1 cellular context compared by ENCODE assay signal in the genomic region with DNA sequence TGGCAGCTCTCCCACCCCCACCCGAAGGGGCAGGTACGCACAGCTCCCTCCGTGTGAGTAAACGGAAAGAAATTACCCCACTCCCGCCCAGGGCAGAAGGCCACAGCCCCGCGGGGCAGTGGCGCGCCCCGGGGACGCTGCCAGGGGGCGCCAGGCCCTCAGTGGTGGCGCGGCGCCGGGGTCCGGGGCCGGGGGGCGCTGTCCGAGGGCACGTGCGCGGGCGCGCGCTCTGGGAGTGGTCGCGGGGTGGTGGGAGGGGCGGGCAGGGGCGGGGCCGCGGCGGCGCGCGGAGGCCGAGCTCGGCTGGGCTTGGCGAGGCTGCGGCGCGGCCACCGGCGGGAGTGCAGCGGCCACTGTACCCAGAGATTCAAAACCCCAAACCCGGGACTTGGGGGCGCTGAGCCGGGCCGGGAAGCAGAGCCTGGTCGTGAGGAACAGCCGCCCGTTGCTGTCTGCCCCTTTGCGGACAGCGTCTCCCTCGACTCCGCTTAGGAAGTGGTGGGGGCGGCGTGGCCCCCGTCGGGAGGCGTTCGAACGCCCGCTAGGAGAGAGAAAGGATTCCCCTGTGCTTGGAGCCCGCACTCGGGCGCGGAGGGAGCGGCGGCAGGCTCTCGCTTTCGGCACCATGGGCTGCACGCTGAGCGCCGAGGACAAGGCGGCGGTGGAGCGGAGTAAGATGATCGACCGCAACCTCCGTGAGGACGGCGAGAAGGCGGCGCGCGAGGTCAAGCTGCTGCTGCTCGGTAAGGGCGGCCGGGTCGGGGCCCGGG.
TF ChIP-seq lines count a peak whose summit lies in the region.

Gene GNAI1 (plus strand): TSS at position 296 of the 770 bp plus-strand sequence. CDS start 330 bp downstream, at position 626.

TF ChIP-seq in GM23338, 12 proteins besides CTCF, POLR2A, EP300 and RAD21 (continued from another document):
- TF ChIP-seq, protein P1, sequence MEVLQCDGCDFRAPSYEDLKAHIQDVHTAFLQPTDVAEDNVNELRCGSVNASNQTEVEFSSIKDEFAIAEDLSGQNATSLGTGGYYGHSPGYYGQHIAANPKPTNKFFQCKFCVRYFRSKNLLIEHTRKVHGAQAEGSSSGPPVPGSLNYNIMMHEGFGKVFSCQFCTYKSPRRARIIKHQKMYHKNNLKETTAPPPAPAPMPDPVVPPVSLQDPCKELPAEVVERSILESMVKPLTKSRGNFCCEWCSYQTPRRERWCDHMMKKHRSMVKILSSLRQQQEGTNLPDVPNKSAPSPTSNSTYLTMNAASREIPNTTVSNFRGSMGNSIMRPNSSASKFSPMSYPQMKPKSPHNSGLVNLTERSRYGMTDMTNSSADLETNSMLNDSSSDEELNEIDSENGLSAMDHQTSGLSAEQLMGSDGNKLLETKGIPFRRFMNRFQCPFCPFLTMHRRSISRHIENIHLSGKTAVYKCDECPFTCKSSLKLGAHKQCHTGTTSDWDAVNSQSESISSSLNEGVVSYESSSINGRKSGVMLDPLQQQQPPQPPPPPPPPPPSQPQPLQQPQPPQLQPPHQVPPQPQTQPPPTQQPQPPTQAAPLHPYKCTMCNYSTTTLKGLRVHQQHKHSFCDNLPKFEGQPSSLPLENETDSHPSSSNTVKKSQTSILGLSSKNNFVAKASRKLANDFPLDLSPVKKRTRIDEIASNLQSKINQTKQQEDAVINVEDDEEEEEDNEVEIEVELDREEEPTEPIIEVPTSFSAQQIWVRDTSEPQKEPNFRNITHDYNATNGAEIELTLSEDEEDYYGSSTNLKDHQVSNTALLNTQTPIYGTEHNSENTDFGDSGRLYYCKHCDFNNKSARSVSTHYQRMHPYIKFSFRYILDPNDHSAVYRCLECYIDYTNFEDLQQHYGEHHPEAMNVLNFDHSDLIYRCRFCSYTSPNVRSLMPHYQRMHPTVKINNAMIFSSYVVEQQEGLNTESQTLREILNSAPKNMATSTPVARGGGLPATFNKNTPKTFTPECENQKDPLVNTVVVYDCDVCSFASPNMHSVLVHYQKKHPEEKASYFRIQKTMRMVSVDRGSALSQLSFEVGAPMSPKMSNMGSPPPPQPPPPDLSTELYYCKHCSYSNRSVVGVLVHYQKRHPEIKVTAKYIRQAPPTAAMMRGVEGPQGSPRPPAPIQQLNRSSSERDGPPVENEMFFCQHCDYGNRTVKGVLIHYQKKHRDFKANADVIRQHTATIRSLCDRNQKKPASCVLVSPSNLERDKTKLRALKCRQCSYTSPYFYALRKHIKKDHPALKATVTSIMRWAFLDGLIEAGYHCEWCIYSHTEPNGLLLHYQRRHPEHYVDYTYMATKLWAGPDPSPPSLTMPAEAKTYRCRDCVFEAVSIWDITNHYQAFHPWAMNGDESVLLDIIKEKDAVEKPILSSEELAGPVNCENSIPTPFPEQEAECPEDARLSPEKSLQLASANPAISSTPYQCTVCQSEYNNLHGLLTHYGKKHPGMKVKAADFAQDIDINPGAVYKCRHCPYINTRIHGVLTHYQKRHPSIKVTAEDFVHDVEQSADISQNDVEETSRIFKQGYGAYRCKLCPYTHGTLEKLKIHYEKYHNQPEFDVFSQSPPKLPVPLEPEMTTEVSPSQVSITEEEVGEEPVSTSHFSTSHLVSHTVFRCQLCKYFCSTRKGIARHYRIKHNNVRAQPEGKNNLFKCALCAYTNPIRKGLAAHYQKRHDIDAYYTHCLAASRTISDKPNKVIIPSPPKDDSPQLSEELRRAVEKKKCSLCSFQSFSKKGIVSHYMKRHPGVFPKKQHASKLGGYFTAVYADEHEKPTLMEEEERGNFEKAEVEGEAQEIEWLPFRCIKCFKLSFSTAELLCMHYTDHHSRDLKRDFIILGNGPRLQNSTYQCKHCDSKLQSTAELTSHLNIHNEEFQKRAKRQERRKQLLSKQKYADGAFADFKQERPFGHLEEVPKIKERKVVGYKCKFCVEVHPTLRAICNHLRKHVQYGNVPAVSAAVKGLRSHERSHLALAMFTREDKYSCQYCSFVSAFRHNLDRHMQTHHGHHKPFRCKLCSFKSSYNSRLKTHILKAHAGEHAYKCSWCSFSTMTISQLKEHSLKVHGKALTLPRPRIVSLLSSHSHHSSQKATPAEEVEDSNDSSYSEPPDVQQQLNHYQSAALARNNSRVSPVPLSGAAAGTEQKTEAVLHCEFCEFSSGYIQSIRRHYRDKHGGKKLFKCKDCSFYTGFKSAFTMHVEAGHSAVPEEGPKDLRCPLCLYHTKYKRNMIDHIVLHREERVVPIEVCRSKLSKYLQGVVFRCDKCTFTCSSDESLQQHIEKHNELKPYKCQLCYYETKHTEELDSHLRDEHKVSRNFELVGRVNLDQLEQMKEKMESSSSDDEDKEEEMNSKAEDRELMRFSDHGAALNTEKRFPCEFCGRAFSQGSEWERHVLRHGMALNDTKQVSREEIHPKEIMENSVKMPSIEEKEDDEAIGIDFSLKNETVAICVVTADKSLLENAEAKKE (CRISPR knock-in tag; IDR thresholded peaks at IDR 0.05): no peak
- TF ChIP-seq, protein P2, sequence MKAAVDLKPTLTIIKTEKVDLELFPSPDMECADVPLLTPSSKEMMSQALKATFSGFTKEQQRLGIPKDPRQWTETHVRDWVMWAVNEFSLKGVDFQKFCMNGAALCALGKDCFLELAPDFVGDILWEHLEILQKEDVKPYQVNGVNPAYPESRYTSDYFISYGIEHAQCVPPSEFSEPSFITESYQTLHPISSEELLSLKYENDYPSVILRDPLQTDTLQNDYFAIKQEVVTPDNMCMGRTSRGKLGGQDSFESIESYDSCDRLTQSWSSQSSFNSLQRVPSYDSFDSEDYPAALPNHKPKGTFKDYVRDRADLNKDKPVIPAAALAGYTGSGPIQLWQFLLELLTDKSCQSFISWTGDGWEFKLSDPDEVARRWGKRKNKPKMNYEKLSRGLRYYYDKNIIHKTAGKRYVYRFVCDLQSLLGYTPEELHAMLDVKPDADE (IDR thresholded peaks at IDR 0.05): no peak
